ENCODE assay signal across 9 cellular contexts in the genomic region with DNA sequence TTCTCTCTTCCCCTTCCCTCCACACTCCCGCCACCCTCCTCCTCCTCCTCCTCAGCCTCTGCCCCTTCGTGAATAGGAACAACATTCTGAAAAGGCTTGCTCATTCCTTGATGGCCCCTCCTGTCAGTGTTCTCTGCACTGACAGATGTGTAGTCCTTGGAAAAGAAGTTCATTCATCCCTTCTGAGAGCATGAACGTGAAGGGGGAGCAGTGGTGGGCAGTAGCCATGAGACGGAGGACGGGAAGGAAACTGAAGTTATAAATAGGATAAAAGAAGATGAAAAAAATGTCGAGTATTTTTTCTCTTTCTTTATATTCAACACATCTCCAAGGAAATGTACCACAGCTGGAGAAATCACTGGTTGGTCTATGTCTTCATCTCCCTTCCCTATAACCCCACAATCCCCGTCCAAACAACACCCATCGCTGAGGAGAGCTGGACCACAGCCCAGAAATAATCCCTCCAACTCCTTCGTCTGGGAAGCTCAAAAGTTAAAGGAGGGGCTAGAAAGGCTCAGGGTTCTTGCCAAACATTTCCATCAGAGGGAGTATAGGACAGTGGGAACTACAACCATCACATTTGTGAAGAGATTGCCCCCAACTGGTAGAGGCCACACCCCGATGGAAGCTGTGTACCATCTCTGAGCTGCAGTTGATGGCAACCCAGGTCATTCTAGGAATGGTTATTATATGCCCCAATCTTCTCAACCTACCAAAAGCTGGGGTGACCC. TPM values are rescaled to one million over a fixed set of nuclear protein-coding genes. Genes with fewer than 3 reads are reported as not detected.
DNase-seq lines count a peak whose midpoint lies in the region; ATAC-seq and TF ChIP-seq lines count a peak whose summit lies in the region.
"Had no signal": no experiment of that assay in that cellular context is flagged by ENCODE, and none has a peak within 500 bp of the region (broad histone marks: within the 10 kb centered on the region; RNA-seq: fewer than 3 reads in every experiment).

No MANE protein-coding gene starts in this region.

- peaks cover 64% of the 10 kb centered on the region for H3K4me1 Mint-ChIP-seq in activated B cell treated with CpG ODN at 0.5 μM for 24 hours

- in situ Hi-C loops in ACHN (cut with HindIII; ENCODE audit: low pct_ligation_motif_present, low pct_unique_long_range_greater_than_20kb, low sequenced_read_pairs) (no loop called here), GM13976 (cut with MboI; ENCODE audit: low sequenced_read_pairs, unreplicated experiment) (no loop called here)

- POLR2A ChIA-PET in activated B cell treated with CpG ODN at 0.5 μM for 24 hours (lab: Charles Lee) = interaction anchor here (0.9 to 6.5 kb wide), 28 partner anchors 10 to 294 kb away, joined by 3 to 146 read pairs (median 10); no protein-coding TSS in a partner anchor

- CTCF ChIA-PET in activated B cell treated with CpG ODN at 0.5 μM for 24 hours (lab: Charles Lee) = interaction anchor here (0.7 to 4.7 kb wide), 16 partner anchors 10 to 396 kb away, joined by 3 to 62 read pairs (median 6); no protein-coding TSS in a partner anchor

- no peaks in the 10 kb centered on the region for H3K9me3 Mint-ChIP-seq in activated B cell treated with CpG ODN at 0.5 μM for 24 hours
- H3K9me3 Mint-ChIP-seq: brain had no signal

- no peaks in the 10 kb centered on the region for H3K27me3 Mint-ChIP-seq in activated B cell treated with CpG ODN at 0.5 μM for 24 hours

- intact Hi-C loops in activated B cell treated with CpG ODN at 0.5 μM for 24 hours (cut with micrococcal nuclease) = loop anchor here (1.0 to 2.0 kb wide), 6 partner anchors 10 to 277 kb away; no protein-coding TSS in a partner anchor

- peak overlapping the region; percentile 98 for H3K27ac Mint-ChIP-seq in activated B cell treated with CpG ODN at 0.5 μM for 24 hours

- no peaks in the 10 kb centered on the region for H3K36me3 Mint-ChIP-seq in activated B cell treated with CpG ODN at 0.5 μM for 24 hours (ENCODE audit: low read depth)
- H3K36me3 Mint-ChIP-seq: brain had no signal

- peak; percentile 3 for DNase-seq in ACHN
- DNase-seq in GM13976 (ENCODE audit: low spot score) = no peak
- DNase-seq in activated B cell treated with CpG ODN at 0.5 μM for 24 hours = no peak
- DNase-seq in inferior parietal cortex (ENCODE audit: extremely low spot score) = peak; percentile 53
- no peak for DNase-seq in NCI-H128 (lab: John Stamatoyannopoulos, UW; ENCODE audit: unreplicated experiment)
- no peak for DNase-seq in NOMO-1 (lab: John Stamatoyannopoulos, UW; ENCODE audit: unreplicated experiment in 2 of 2)
- no peak for DNase-seq in SK-N-DZ (ENCODE audit: low spot score)

- TF ChIP-seq CTCF in GM13976 (IDR thresholded peaks at IDR 0.05; ENCODE audit: borderline replicate concordance, control extremely low read depth, extremely low read depth, insufficient read depth, missing control alignments) = peak; percentile 49
- TF ChIP-seq CTCF in activated B cell treated with CpG ODN at 0.5 μM for 24 hours (IDR thresholded peaks at IDR 0.05) = no peak

- peak overlapping the region; percentile 73 for H3K4me3 Mint-ChIP-seq in activated B cell treated with CpG ODN at 0.5 μM for 24 hours

- ATAC-seq in activated B cell treated with CpG ODN at 0.5 μM for 24 hours (ENCODE audit: low read depth) = no peak
- ATAC-seq in GM21619 (IDR thresholded peaks at IDR 0.05; ENCODE audit: unreplicated experiment) = no peak

RNA-seq across cellular contexts. Expression of a gene that starts 33.5 kb away (rescaled TPM):
- total RNA-seq in activated B cell treated with CpG ODN at 0.5 μM for 24 hours = 286 and 301 TPM in 2 replicates
- not detected in 2 replicates for polyA plus RNA-seq in SK-N-DZ (2014; cell fraction: cytosol; rRNA removed)
- not detected in 2 replicates for polyA plus RNA-seq in SK-N-DZ (2014; cell fraction: nucleus; rRNA removed)

Comparison
In these comparisons a context has a peak if more than half of its experiments do, and no peak if none do; other contexts are left out.
1. DNase-seq: peak in ACHN (single experiment) and inferior parietal cortex (single experiment); none in GM13976 (single experiment), activated B cell treated with CpG ODN at 0.5 μM for 24 hours (single experiment), NCI-H128 (single experiment), NOMO-1 (0 of 2) and SK-N-DZ (single experiment).